Comparison of ENCODE assay signal across 8 cellular contexts in genomic region chr12:48853228-48853688, GRCh38. TPM values are rescaled to one million over a fixed set of nuclear protein-coding genes. Genes with fewer than 3 reads are reported as not detected.
A peak's percentile ranks its signal among the peaks of the same experiment; 100 is the strongest.
DNase-seq lines count a peak whose midpoint lies in the region; ATAC-seq, FAIRE-seq and TF ChIP-seq lines count a peak whose summit lies in the region.

No MANE protein-coding gene starts in this region.

- H4K5ac ChIP-seq in H9 (ENCODE audit: insufficient read length, low read depth, low read length): no peak overlapping the region

- H3K36me3 Mint-ChIP-seq in H9 (ENCODE audit: insufficient read depth in 1 of 3, low read depth in 3 of 3): peaks cover under 1 to 20% (median 7%) of the 10 kb centered on the region in 3 experiments; a peak in 5 of 7 replicates

- H3K27me3 Mint-ChIP-seq in H9 (ENCODE audit: low read depth): no peaks in the 10 kb centered on the region

- no peak overlapping the region for H3T11ph ChIP-seq in H9 (ENCODE audit: low read length)

- no peak overlapping the region for H2BK12ac ChIP-seq in H9 (ENCODE audit: insufficient read length, low read depth, low read length)

- H4K8ac ChIP-seq in H9 (replicated peaks; ENCODE audit: insufficient read length, low read depth, low read length): no peak overlapping the region

- peak overlapping the region; percentile 25 to 75 (median 36) for H3K27ac Mint-ChIP-seq in H9

- H3K9ac ChIP-seq in H9 (ENCODE audit: extremely low read depth, insufficient read length, low read length): no peak overlapping the region

- H3K56ac ChIP-seq in H9 (ENCODE audit: insufficient read length, low read depth, low read length): no peak overlapping the region

- H3K18ac ChIP-seq in H9 (ENCODE audit: insufficient read length, low read depth, low read length): no peak overlapping the region

- H3K9me3 Mint-ChIP-seq in H9: no peaks in the 10 kb centered on the region

- intact Hi-C loops in right cardiac atrium (cut with DNase I): loop anchor here in 3 of 4 donors (2.0 to 5.0 kb wide), 5 partner anchors 34 to 144 kb away; partner anchors contain the start of gene DDN (in 1 of the 3)

- peak; percentile 53 to 67 for ATAC-seq in right cardiac atrium

- no peak overlapping the region for H2BK20ac ChIP-seq in H9 (ENCODE audit: low read depth, low read length, poor library complexity, severe bottlenecking)

- FAIRE-seq in urothelium cell line (lab: Jason Lieb, UNC): no peak

- peak overlapping the region; percentile 51 for H3K4me3 ChIP-seq in right cardiac atrium (ENCODE audit: low read length)

- H2BK120ac ChIP-seq in H9 (ENCODE audit: low read depth, low read length, poor library complexity, severe bottlenecking): no peak overlapping the region

- H4K91ac ChIP-seq in H9 (ENCODE audit: insufficient read length, low read depth, low read length): no peak overlapping the region

- WGBS in H9 (ENCODE audit: extremely low coverage, insufficient read length, low lambda C conversion rate): no CpG with 5 or more reads among the region's 6 CpGs
- WGBS in right cardiac atrium: 0% methylated on average over 6 of the region's 6 CpGs

- H2AFZ ChIP-seq in H9 (ENCODE audit: low read length): no peak overlapping the region

- TF ChIP-seq CTCF in H9 (conservative IDR thresholded peaks at IDR 0.05): peak; percentile 92

- H3K4me2 ChIP-seq in H9 (ENCODE audit: insufficient read depth, insufficient read length, low read length): peak overlapping the region; percentile 62

- H3K27ac ChIP-seq in H9 (ENCODE audit: insufficient read length, low read depth, low read length) (no peak overlapping the region), right cardiac atrium (ENCODE audit: low read length) (peak overlapping the region; percentile 93)

- no peaks in the 10 kb centered on the region for H3K23me2 ChIP-seq in H9 (ENCODE audit: insufficient read length, low read depth, low read length, poor library complexity, severe bottlenecking)

- H4K20me1 ChIP-seq in H9 (ENCODE audit: control insufficient read depth, insufficient read depth, insufficient read length): no peaks in the 10 kb centered on the region

- H3K27me3 ChIP-seq in H9 (ENCODE audit: insufficient read depth, low read length) (no peaks in the 10 kb centered on the region), right cardiac atrium (ENCODE audit: control insufficient read depth, insufficient read depth) (no peaks in the 10 kb centered on the region)

- H3K4me1 ChIP-seq in H9 (ENCODE audit: insufficient read depth, low read length): 0 out of 2 replicates have a peak, but pooled peaks cover 5% of the 10 kb centered on the region
- no peaks in the 10 kb centered on the region for H3K4me1 ChIP-seq in right cardiac atrium (ENCODE audit: control insufficient read depth, insufficient read depth, low read length)

- H2BK5ac ChIP-seq in H9 (ENCODE audit: insufficient read length, low read length): no peak overlapping the region

- H2BK15ac ChIP-seq in H9 (ENCODE audit: low read depth, low read length): no peak overlapping the region

- peaks cover 4% of the 10 kb centered on the region for H3K79me1 ChIP-seq in H9 (ENCODE audit: insufficient read depth, low read depth, low read length, poor library complexity, severe bottlenecking)

- H3K4me1 Mint-ChIP-seq in H9: peaks cover 14 to 19% of the 10 kb centered on the region in 2 experiments

- peak; percentile 67 for DNase-seq in D341Med (ENCODE audit: low spot score)
- DNase-seq in H9: peak; percentile 88
- DNase-seq in NCI-H1694 treated with DMSO at 0.1 percent for 48 hours (lab: John Stamatoyannopoulos, UW): peak; percentile 81
- DNase-seq in T-helper 2 cell: peak; percentile 30 to 87 (median 77)
- peak in 56 of 58 donors; percentile 14 to 92 (median 75) for DNase-seq in anterior cingulate cortex (lab: John Stamatoyannopoulos, UW)
- peak; percentile 79 to 87 (median 80) for DNase-seq in right cardiac atrium
- DNase-seq in putamen (ENCODE audit: low spot score): peak; percentile 93
- DNase-seq in urothelium cell line (ENCODE audit: low spot score): peak; percentile 77

- no peak overlapping the region for H3K23ac ChIP-seq in H9 (ENCODE audit: insufficient read length, low read depth, low read length)

- no peak overlapping the region for H3K14ac ChIP-seq in H9 (ENCODE audit: insufficient read depth, low read length)

- H3K79me2 ChIP-seq in H9 (ENCODE audit: insufficient read depth, low read length): peaks cover 14% of the 10 kb centered on the region; the same call in 1 of the 2 replicates

- peak overlapping the region; percentile 96 to 98 for H3K4me3 Mint-ChIP-seq in H9

- no peak overlapping the region for H3K4ac ChIP-seq in H9 (ENCODE audit: low read depth, low read length)

- H2AK5ac ChIP-seq in H9 (ENCODE audit: insufficient read length, low read length): no peak overlapping the region

- H3K9me3 ChIP-seq in H9 (ENCODE audit: control insufficient read depth, low read depth, low read length) (no peaks in the 10 kb centered on the region), right cardiac atrium (ENCODE audit: control insufficient read depth, low read length) (no peaks in the 10 kb centered on the region)

RNA-seq across cellular contexts. Expression of gene DDX23, which starts 1.3 kb away (rescaled TPM):
- total RNA-seq in H9 (2021) (98.1 and 104 TPM in 2 replicates), right cardiac atrium (10 to 100 TPM; 31.4 to 38.9 (median 35.1) TPM)
- 21.3 TPM for polyA plus RNA-seq in right cardiac atrium

RNA-seq across cellular contexts. Expression of gene RND1, which starts 12.4 kb away (rescaled TPM):
- 9.5 and 9.7 TPM in 2 replicates for total RNA-seq in H9 (2021)
- under 1 TPM; 0.41 to 0.96 (median 0.71) TPM for total RNA-seq in right cardiac atrium
- polyA plus RNA-seq in right cardiac atrium: 2.6 TPM

RNA-seq across cellular contexts. Expression of gene CACNB3, which starts 35.0 kb away (rescaled TPM):
- total RNA-seq in H9 (2021) (34.9 and 35.1 TPM in 2 replicates), right cardiac atrium (1 to 10 TPM; 6.1 to 7.6 (median 7.1) TPM)
- polyA plus RNA-seq in right cardiac atrium: 3.5 TPM
